ENCODE assay signal across 9 cellular contexts in the genomic region with DNA sequence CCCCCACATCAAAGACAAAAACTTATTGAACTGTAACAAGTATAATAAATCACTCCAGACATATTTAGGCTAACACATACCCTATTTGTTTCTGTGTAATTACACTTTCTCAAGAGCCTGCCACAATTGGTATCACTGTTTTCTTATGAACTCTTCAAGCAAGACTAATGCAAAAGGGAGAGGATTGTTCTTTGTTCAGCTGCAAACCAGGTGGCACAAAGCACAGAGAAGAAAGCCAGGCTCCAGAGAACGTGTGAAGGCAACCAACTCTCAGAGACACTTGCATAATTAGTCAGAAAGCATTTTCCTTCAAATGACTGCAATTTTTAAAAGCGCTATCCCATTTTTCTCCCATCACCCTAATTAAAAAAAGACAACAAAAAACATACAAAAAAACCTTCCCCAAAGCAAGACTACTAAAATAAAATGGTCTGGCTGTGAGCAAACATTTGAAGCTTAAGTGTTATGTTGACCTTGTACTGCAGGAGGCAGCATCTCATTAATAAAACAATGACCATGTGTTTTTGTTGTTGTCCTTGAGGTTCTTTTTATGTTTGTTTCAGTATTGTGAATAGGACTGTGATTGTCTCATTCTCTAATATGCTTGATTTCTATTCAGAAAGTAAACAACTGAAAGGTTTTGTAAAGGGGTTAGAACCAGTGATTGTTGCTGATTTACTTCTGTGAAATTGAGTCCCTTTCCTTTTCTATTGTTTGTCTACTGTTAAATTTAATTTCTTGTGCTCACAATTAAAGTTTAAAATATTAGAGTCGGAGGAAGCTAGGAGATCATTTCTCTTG.
DNase-seq lines count a peak whose midpoint lies in the region; ATAC-seq, FAIRE-seq and TF ChIP-seq lines count a peak whose summit lies in the region.
"Had no signal": no experiment of that assay in that cellular context is flagged by ENCODE, and none has a peak within 500 bp of the region (broad histone marks: within the 10 kb centered on the region; RNA-seq: fewer than 3 reads in every experiment).

No MANE protein-coding gene starts in this region.

- BruUV-seq in endothelial cell of umbilical vein (replicated peaks; lab: Mats Ljungman, UMichigan), result no TSS peak

- intact Hi-C loops in endothelial cell of umbilical vein (cut with micrococcal nuclease), result loop anchor here (1.0 to 5.0 kb wide), 10 partner anchors 82 to 685 kb away; a partner anchor contains a TSS

- in situ Hi-C loops in ACHN (cut with HindIII; ENCODE audit: low pct_ligation_motif_present, low pct_unique_long_range_greater_than_20kb, low sequenced_read_pairs), result no loop called here

- H3K36me3 ChIP-seq in endothelial cell of umbilical vein (ENCODE audit: control insufficient read depth in 2 of 2, extremely low read depth in 1 of 2, insufficient read depth in 2 of 2, low read length in 2 of 2), result no peaks in the 10 kb centered on the region

- H3K27ac ChIP-seq in endothelial cell of umbilical vein (ENCODE audit: insufficient read depth, low read depth, low read length), result no peak overlapping the region

- peaks cover 5% of the 10 kb centered on the region for H3K4me1 ChIP-seq in endothelial cell of umbilical vein (ENCODE audit: control insufficient read depth, extremely low read depth, insufficient read depth, low read length)

- peak; percentile 76 for FAIRE-seq in endothelial cell of umbilical vein (lab: Jason Lieb, UNC)

- no peak overlapping the region for H3K4me2 ChIP-seq in endothelial cell of umbilical vein (ENCODE audit: insufficient read depth, low read length)

- dilution Hi-C loops in endothelial cell of umbilical vein (cut with MboI; ENCODE audit: extremely low pct_ligation_motif_present, low sequenced_read_pairs), result no loop called here

- no peaks in the 10 kb centered on the region for H3K79me2 ChIP-seq in endothelial cell of umbilical vein (ENCODE audit: control insufficient read depth, insufficient read depth, low read length)

- no peaks in the 10 kb centered on the region for H4K20me1 ChIP-seq in endothelial cell of umbilical vein (replicated peaks; ENCODE audit: control insufficient read depth, extremely low read depth, insufficient read depth, low read length)

- DNase-seq in ACHN (peak; percentile 37), H4 (ENCODE audit: low spot score) (peak; percentile 58), NCI-H510A treated with DMSO at 0.1 percent for 48 hours (lab: John Stamatoyannopoulos, UW) (peak; percentile 95), endothelial cell of umbilical vein (ENCODE audit: low read depth, low spot score) (peak; percentile 85), nephron progenitor cell (no peak), HuH-7.5 (ENCODE audit: low spot score) (no peak)
- DNase-seq in activated naive CD4-positive, alpha-beta T cell (lab: John Stamatoyannopoulos, UW), result no peak

- H3K27me3 ChIP-seq in endothelial cell of umbilical vein (ENCODE audit: control insufficient read depth in 2 of 2, insufficient read depth in 2 of 2, low read length in 2 of 2), result no peaks in the 10 kb centered on the region

- peak overlapping the region; percentile 12 for H3K9ac ChIP-seq in endothelial cell of umbilical vein (replicated peaks; ENCODE audit: extremely low read depth, insufficient read depth, low read length)

- no peaks in the 10 kb centered on the region for H3K9me1 ChIP-seq in endothelial cell of umbilical vein (replicated peaks; ENCODE audit: control insufficient read depth, extremely low read depth, insufficient read depth, low read length)

- TF ChIP-seq CTCF in endothelial cell of umbilical vein (IDR thresholded peaks at IDR 0.05; ENCODE audit: extremely low read depth in 1 of 2, insufficient read depth in 1 of 2, low read depth in 1 of 2, low read length in 2 of 2) (peak; percentile 42 to 48), nephron progenitor cell (IDR thresholded peaks at IDR 0.05) (peak; percentile 52)

- no peaks in the 10 kb centered on the region for H3K36me3 Mint-ChIP-seq in nephron progenitor cell (ENCODE audit: low read depth)

- H3K4me3 Mint-ChIP-seq in nephron progenitor cell, result peak overlapping the region; percentile 9
- H3K4me3 Mint-ChIP-seq: dendritic cell treated with granulocyte-macrophage colony-stimulating factor and Interleukin-4, amounts not matched to agents 40 ng/mL and 50 ng/mL, for 4 days had no signal

- CTCF ChIA-PET in endothelial cell of umbilical vein (lab: Charles Lee), result interaction anchor here (0.6 to 4.5 kb wide), 54 partner anchors 10 to 711 kb away, joined by 3 to 79 read pairs (median 4); a partner anchor contains a TSS

- POLR2A ChIA-PET in endothelial cell of umbilical vein (lab: Charles Lee), result no interaction called here

- H3K4me3 ChIP-seq in endothelial cell of umbilical vein (replicated peaks in 1 of 3; ENCODE audit: insufficient read depth in 1 of 3, low read depth in 1 of 3, low read length in 3 of 3), result no peak overlapping the region

- H3K9me3 ChIP-seq in endothelial cell of umbilical vein (replicated peaks; ENCODE audit: control insufficient read depth, insufficient read depth, low read length), result no peaks in the 10 kb centered on the region

- H3K27ac Mint-ChIP-seq in nephron progenitor cell, result peak overlapping the region; percentile 58
- H3K27ac Mint-ChIP-seq: dendritic cell treated with granulocyte-macrophage colony-stimulating factor and Interleukin-4, amounts not matched to agents 40 ng/mL and 50 ng/mL, for 4 days had no signal

- no peak for TF ChIP-seq POLR2A in endothelial cell of umbilical vein (IDR thresholded peaks at IDR 0.05; ENCODE audit: low read depth, low read length)

- no peaks in the 10 kb centered on the region for H3K27me3 Mint-ChIP-seq in nephron progenitor cell (ENCODE audit: low read depth, poor library complexity)
- H3K27me3 Mint-ChIP-seq: dendritic cell treated with granulocyte-macrophage colony-stimulating factor and Interleukin-4, amounts not matched to agents 40 ng/mL and 50 ng/mL, for 4 days had no signal

- no peak for ATAC-seq in GM18511 (IDR thresholded peaks at IDR 0.05; ENCODE audit: unreplicated experiment)

- peaks cover 44% of the 10 kb centered on the region for H3K4me1 Mint-ChIP-seq in nephron progenitor cell

- peaks cover 2% of the 10 kb centered on the region for H3K9me3 Mint-ChIP-seq in nephron progenitor cell

- peak overlapping the region; percentile 44 for H2AFZ ChIP-seq in endothelial cell of umbilical vein (ENCODE audit: low read depth, low read length)

TF ChIP-seq in endothelial cell of umbilical vein, 7 proteins besides CTCF, POLR2A, EP300 and RAD21:
- TF ChIP-seq, protein P1, sequence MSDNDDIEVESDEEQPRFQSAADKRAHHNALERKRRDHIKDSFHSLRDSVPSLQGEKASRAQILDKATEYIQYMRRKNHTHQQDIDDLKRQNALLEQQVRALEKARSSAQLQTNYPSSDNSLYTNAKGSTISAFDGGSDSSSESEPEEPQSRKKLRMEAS (IDR thresholded peaks at IDR 0.05; ENCODE audit: insufficient read depth, insufficient read length), result no peak
- TF ChIP-seq FOS (IDR thresholded peaks at IDR 0.05; ENCODE audit: borderline replicate concordance, insufficient read depth, low read length) (no peak), EZH2 (IDR thresholded peaks at IDR 0.05; ENCODE audit: borderline replicate concordance, low read depth, low read length, severe bottlenecking) (no peak), POLR2AphosphoS5 (IDR thresholded peaks at IDR 0.05; ENCODE audit: insufficient read depth, low read depth, low read length) (no peak), JUN (IDR thresholded peaks at IDR 0.05; ENCODE audit: borderline replicate concordance, insufficient read depth, insufficient read length, low read depth) (no peak), GATA2 (IDR thresholded peaks at IDR 0.05; ENCODE audit: insufficient read depth, insufficient read length, low read depth, low read length) (no peak), MYC (IDR thresholded peaks at IDR 0.05; ENCODE audit: low read depth, low read length) (no peak)

Comparison
In these comparisons a context has a peak if more than half of its experiments do, and no peak if none do; other contexts are left out.
1. DNase-seq: peak in ACHN (single experiment), H4 (single experiment), NCI-H510A treated with DMSO at 0.1 percent for 48 hours (single experiment) and endothelial cell of umbilical vein (single experiment); none in nephron progenitor cell (single experiment), HuH-7.5 (single experiment) and activated naive CD4-positive, alpha-beta T cell (0 of 4).